26 cellular contexts compared by ENCODE assay signal in the genomic region with DNA sequence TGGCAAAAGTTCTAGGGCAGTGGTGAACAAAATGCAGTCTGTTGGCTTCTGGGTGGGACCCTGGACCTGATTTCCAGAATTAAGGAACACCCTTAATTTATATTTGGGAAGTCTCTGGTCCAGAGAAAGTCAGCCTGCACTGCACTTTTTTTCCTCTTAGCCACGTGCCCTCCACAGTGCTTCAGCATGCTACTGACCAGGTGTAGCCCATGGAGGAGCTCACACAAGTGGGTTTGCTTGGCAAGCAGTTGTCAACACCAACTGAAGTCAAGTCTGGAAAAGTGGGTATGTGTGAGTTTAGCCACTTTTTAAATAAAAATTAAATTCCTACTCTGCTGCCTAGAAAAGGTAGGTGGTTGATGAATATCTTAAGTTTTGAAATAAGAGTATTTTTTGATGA.
"Had no signal": no experiment of that assay in that cellular context is flagged by ENCODE, and none has a peak within 500 bp of the region (broad histone marks: within the 10 kb centered on the region; RNA-seq: fewer than 3 reads in every experiment).

No MANE protein-coding gene starts in this region.

- DNase-seq: cortex of kidney; effector memory CD8-positive, alpha-beta T cell; erythroblast; esophagus squamous epithelium; foreskin melanocyte; glutamatergic neuron; hypothalamus; immature natural killer cell; islet precursor cell; kidney glomerular epithelial cell; left colon; mesenchymal stem cell; mucosa of descending colon; naive thymus-derived CD4-positive, alpha-beta T cell; nephron progenitor cell; nucleus accumbens; right lobe of liver; small intestine; stimulated activated CD4-positive, alpha-beta T cell treated with anti-CD3 and anti-CD28 coated beads, Interleukin-15, amount 100 ng/mL, for 24 hours; stimulated activated CD4-positive, alpha-beta T cell treated with anti-CD3 and anti-CD28 coated beads, Interleukin-2, amount 100 ng/mL, for 48 hours; stimulated activated naive CD4-positive, alpha-beta T cell; stimulated activated naive CD8-positive, alpha-beta T cell treated with anti-CD3 and anti-CD28 coated beads, Interleukin-15, amount 100 ng/mL, for 72 hours; trophoblast cell had no signal

- H3K9me3 ChIP-seq: esophagus squamous epithelium, mucosa of descending colon, right lobe of liver, suprapubic skin, vagina had no signal

- FAIRE-seq: small intestine had no signal

- ATAC-seq: effector memory CD8-positive, alpha-beta T cell; left colon; mucosa of descending colon; naive thymus-derived CD4-positive, alpha-beta T cell; right lobe of liver; stimulated activated naive CD8-positive, alpha-beta T cell treated with anti-CD3 and anti-CD28 coated beads, Interleukin-15, amount 100 ng/mL, for 72 hours had no signal

- H3K36me3 ChIP-seq: esophagus squamous epithelium, right lobe of liver, suprapubic skin, vagina had no signal

- H3K27ac ChIP-seq: esophagus squamous epithelium, right lobe of liver, suprapubic skin, vagina had no signal

- H3K4me3 ChIP-seq: esophagus squamous epithelium, lung, mucosa of descending colon, right lobe of liver, suprapubic skin, vagina had no signal

- H3K27me3 ChIP-seq: esophagus squamous epithelium, right lobe of liver, suprapubic skin, vagina had no signal
